Comparison of ENCODE assay signal across 27 cellular contexts in genomic region chr13:101204270-101205011, GRCh38.
DNase-seq lines count a peak whose midpoint lies in the region; ATAC-seq and TF ChIP-seq lines count a peak whose summit lies in the region.
"Had no signal": no experiment of that assay in that cellular context is flagged by ENCODE, and none has a peak within 500 bp of the region (broad histone marks: within the 10 kb centered on the region; RNA-seq: fewer than 3 reads in every experiment).

No MANE protein-coding gene starts in this region.

- H3K4me2 ChIP-seq in neural cell (ENCODE audit: low read length), result peak overlapping the region; percentile 28

- TF ChIP-seq CTCF in BJ (IDR thresholded peaks at IDR 0.05; ENCODE audit: insufficient read depth, low read depth, low read length) (no peak), neural cell (IDR thresholded peaks at IDR 0.05; ENCODE audit: poor library complexity, severe bottlenecking) (no peak), progenitor cell of endocrine pancreas (IDR thresholded peaks at IDR 0.05; ENCODE audit: unreplicated experiment) (no peak), stomach (IDR thresholded peaks at IDR 0.05) (no peak), lower lobe of right lung (IDR thresholded peaks at IDR 0.05) (no peak)

- H3K36me3 Mint-ChIP-seq in progenitor cell of endocrine pancreas (ENCODE audit: insufficient read depth), result no peaks in the 10 kb centered on the region
- H3K36me3 Mint-ChIP-seq: activated naive CD4-positive, alpha-beta T cell treated with anti-CD3 and anti-CD28 coated beads, Interleukin-2, amount 50 U/mL, for 72 hours; CD4-positive, CD25-positive, alpha-beta regulatory T cell had no signal

- no peak overlapping the region for H3K9ac ChIP-seq in neural cell (ENCODE audit: low read length)
- H3K9ac ChIP-seq: parathyroid adenoma had no signal

- H3K4me3 ChIP-seq in BJ (ENCODE audit: low read depth, low read length) (no peak overlapping the region), neural cell (ENCODE audit: low read length) (no peak overlapping the region), stomach (no peak overlapping the region), lower lobe of right lung (no peak overlapping the region)
- H3K4me3 ChIP-seq: mucosa of descending colon, upper lobe of right lung had no signal

- H3K36me3 ChIP-seq in BJ (ENCODE audit: control insufficient read depth, insufficient read depth, low read length), result no peaks in the 10 kb centered on the region
- no peaks in the 10 kb centered on the region for H3K36me3 ChIP-seq in neural cell (ENCODE audit: insufficient read depth, low read length)
- H3K36me3 ChIP-seq in stomach, result no peaks in the 10 kb centered on the region
- no peaks in the 10 kb centered on the region for H3K36me3 ChIP-seq in lower lobe of right lung
- H3K36me3 ChIP-seq: upper lobe of right lung had no signal

- TF ChIP-seq EP300 in neural cell (conservative IDR thresholded peaks at IDR 0.05; ENCODE audit: poor library complexity, severe bottlenecking), result no peak
- no peak for TF ChIP-seq EP300 in stomach (IDR thresholded peaks at IDR 0.05)

- POLR2A ChIA-PET in BJ (lab: Charles Lee), result no interaction called here

- DNase-seq in BJ (ENCODE audit: low read depth) (peak; percentile 13), NCI-H1436 (lab: John Stamatoyannopoulos, UW) (peak; percentile 63), astrocyte of the hippocampus (ENCODE audit: low read depth, low spot score) (peak; percentile 16), progenitor cell of endocrine pancreas (ENCODE audit: low spot score, unreplicated experiment) (no peak), stomach (no peak), lower lobe of right lung (no peak)
- no peak for DNase-seq in activated CD4-positive, alpha-beta T cell treated with anti-CD3 and anti-CD28 coated beads, Interleukin-2, amount 50 U/mL, for 48 hours
- DNase-seq: activated CD4-positive, alpha-beta memory T cell treated with anti-CD3 and anti-CD28 coated beads, Interleukin-2, amount 10 ng/mL, durations not matched to agents 7 days and 5 days; activated CD4-positive, CD25-positive, alpha-beta regulatory T cell treated with anti-CD3 and anti-CD28 coated beads, Interleukin-2, amount 50 U/mL, for 72 hours; aorta; CD4-positive, CD25-positive, alpha-beta regulatory T cell; central memory CD4-positive, alpha-beta T cell; GOT3; kidney; mucosa of descending colon; NCI-H2029; NCI-H226; NCI-H774; right cardiac atrium; stimulated activated CD4-positive, alpha-beta T cell treated with anti-CD3 and anti-CD28 coated beads, Interleukin-2, amount 100 ng/mL, for 48 hours; T-helper 17 cell; upper lobe of right lung had no signal

- peaks cover 3% of the 10 kb centered on the region for H3K9me3 Mint-ChIP-seq in progenitor cell of endocrine pancreas (ENCODE audit: low read depth)

- WGBS in stomach, 5 donors, result 31 to 73% (median 57%) methylated on average over 1 of the region's 1 CpG

- H3K27ac ChIP-seq in neural cell (ENCODE audit: low read length), result peak overlapping the region; percentile 52
- no peak overlapping the region for H3K27ac ChIP-seq in stomach
- H3K27ac ChIP-seq in lower lobe of right lung, result no peak overlapping the region
- H3K27ac ChIP-seq: parathyroid adenoma, RWPE1, upper lobe of right lung had no signal

- no peaks in the 10 kb centered on the region for H3K27me3 Mint-ChIP-seq in progenitor cell of endocrine pancreas
- H3K27me3 Mint-ChIP-seq: activated CD4-positive, alpha-beta memory T cell treated with anti-CD3 and anti-CD28 coated beads, Interleukin-2, amount 10 ng/mL, durations not matched to agents 7 days and 5 days; CD4-positive, CD25-positive, alpha-beta regulatory T cell had no signal

- H3K9me3 ChIP-seq in neural cell (ENCODE audit: low read length), result no peaks in the 10 kb centered on the region
- H3K9me3 ChIP-seq in stomach, result peaks cover 0 to 6% (median 0%) of the 10 kb centered on the region in 4 donors
- H3K9me3 ChIP-seq in lower lobe of right lung, result no peaks in the 10 kb centered on the region
- H3K9me3 ChIP-seq: mucosa of descending colon, upper lobe of right lung had no signal

- no peaks in the 10 kb centered on the region for H3K4me1 Mint-ChIP-seq in progenitor cell of endocrine pancreas (ENCODE audit: low read depth)
- H3K4me1 Mint-ChIP-seq: activated CD4-positive, alpha-beta memory T cell treated with anti-CD3 and anti-CD28 coated beads, Interleukin-2, amount 10 ng/mL, durations not matched to agents 7 days and 5 days; CD4-positive, CD25-positive, alpha-beta regulatory T cell; nephron; T-helper 17 cell had no signal

- TF ChIP-seq POLR2A in stomach (IDR thresholded peaks at IDR 0.05), result no peak

- no peak for TF ChIP-seq RAD21 in neural cell (conservative IDR thresholded peaks at IDR 0.05)

- no peak overlapping the region for H2AFZ ChIP-seq in neural cell (ENCODE audit: low read depth, low read length)
- H2AFZ ChIP-seq: parathyroid adenoma had no signal

- H3K9me2 ChIP-seq in neural cell (ENCODE audit: insufficient read depth, low read length), result no peaks in the 10 kb centered on the region

- H4K20me1 ChIP-seq in neural cell (ENCODE audit: insufficient read depth), result no peaks in the 10 kb centered on the region

- H3K27ac Mint-ChIP-seq in progenitor cell of endocrine pancreas, result no peak overlapping the region
- H3K27ac Mint-ChIP-seq: activated CD4-positive, alpha-beta memory T cell treated with anti-CD3 and anti-CD28 coated beads, Interleukin-2, amount 10 ng/mL, durations not matched to agents 7 days and 5 days; activated naive CD4-positive, alpha-beta T cell treated with anti-CD3 and anti-CD28 coated beads, Interleukin-2, amount 50 U/mL, for 72 hours; CD4-positive, CD25-positive, alpha-beta regulatory T cell; nephron; T-helper 17 cell had no signal

- no peaks in the 10 kb centered on the region for H3K79me2 ChIP-seq in neural cell (replicated peaks; ENCODE audit: insufficient read depth, low read length)
- H3K79me2 ChIP-seq: parathyroid adenoma had no signal

- H3K4me3 Mint-ChIP-seq in progenitor cell of endocrine pancreas (ENCODE audit: low read depth), result no peak overlapping the region
- H3K4me3 Mint-ChIP-seq: activated CD4-positive, alpha-beta memory T cell treated with anti-CD3 and anti-CD28 coated beads, Interleukin-2, amount 10 ng/mL, durations not matched to agents 7 days and 5 days; CD4-positive, CD25-positive, alpha-beta regulatory T cell; nephron; T-helper 17 cell had no signal

- ATAC-seq in lower lobe of right lung, result no peak
- ATAC-seq: activated naive CD4-positive, alpha-beta T cell treated with anti-CD3 and anti-CD28 coated beads, Interleukin-2, amount 50 U/mL, for 72 hours; mucosa of descending colon; right cardiac atrium; T-helper 17 cell; upper lobe of right lung had no signal

- H3K4me1 ChIP-seq in stomach (no peaks in the 10 kb centered on the region), lower lobe of right lung (no peaks in the 10 kb centered on the region)
- H3K4me1 ChIP-seq: parathyroid adenoma, upper lobe of right lung had no signal

- CTCF ChIA-PET in BJ (lab: Yijun Ruan, JAX), result no interaction called here

- no peaks in the 10 kb centered on the region for H3F3A ChIP-seq in neural cell (ENCODE audit: insufficient read depth, low read length, poor library complexity, severe bottlenecking)

- H3K27me3 ChIP-seq in BJ (ENCODE audit: control insufficient read depth, insufficient read depth, low read length), result no peaks in the 10 kb centered on the region
- no peaks in the 10 kb centered on the region for H3K27me3 ChIP-seq in neural cell (ENCODE audit: insufficient read depth, low read depth, low read length)
- no peaks in the 10 kb centered on the region for H3K27me3 ChIP-seq in stomach
- no peaks in the 10 kb centered on the region for H3K27me3 ChIP-seq in lower lobe of right lung (ENCODE audit: low read depth)
- H3K27me3 ChIP-seq: upper lobe of right lung had no signal

- intact Hi-C loops in stomach (cut with DNase I; ENCODE audit: low total_unique reads) (no loop called here), lower lobe of right lung (cut with DNase I) (no loop called here)

TF ChIP-seq in neural cell, 6 proteins besides CTCF, POLR2A, EP300 and RAD21:
- TF ChIP-seq POLR2AphosphoS5 (IDR thresholded peaks at IDR 0.05), result no peak
- TF ChIP-seq MXI1 (conservative IDR thresholded peaks at IDR 0.05; ENCODE audit: poor library complexity, severe bottlenecking), result no peak

Comparison
In these comparisons a context has a peak if more than half of its experiments do, and no peak if none do; other contexts are left out.
1. DNase-seq: peak in BJ (single experiment), NCI-H1436 (single experiment) and astrocyte of the hippocampus (single experiment); none in progenitor cell of endocrine pancreas (single experiment), stomach (single experiment), lower lobe of right lung (single experiment) and activated CD4-positive, alpha-beta T cell treated with anti-CD3 and anti-CD28 coated beads, Interleukin-2, amount 50 U/mL, for 48 hours (0 of 2).